In the genomic region with DNA sequence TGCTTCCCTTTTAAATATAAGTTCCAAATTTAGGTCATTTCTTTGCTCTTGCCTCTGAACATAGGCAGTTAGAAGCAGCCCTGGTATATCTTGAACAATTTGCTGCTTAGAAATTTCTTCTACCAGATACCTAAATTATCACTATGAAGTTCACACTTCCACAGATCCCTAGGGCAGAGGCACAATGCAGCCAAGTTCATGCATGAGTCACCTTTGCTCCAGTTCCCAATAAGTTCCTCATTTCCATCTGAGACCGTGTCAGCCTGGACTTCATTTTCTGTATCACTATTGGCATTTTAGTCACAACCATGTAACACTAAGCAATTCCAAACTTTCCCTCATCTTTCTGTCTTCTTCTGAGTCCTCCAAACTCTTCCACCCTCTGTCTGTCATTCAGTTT, we compare ENCODE assay signal across 23 cellular contexts. TPM values are rescaled to one million over a fixed set of nuclear protein-coding genes. Genes with fewer than 3 reads are reported as not detected.
A peak's percentile ranks its signal among the peaks of the same experiment; 100 is the strongest.
DNase-seq lines count a peak whose midpoint lies in the region; ATAC-seq, FAIRE-seq and TF ChIP-seq lines count a peak whose summit lies in the region.
"Had no signal": no experiment of that assay in that cellular context is flagged by ENCODE, and none has a peak within 500 bp of the region (broad histone marks: within the 10 kb centered on the region; RNA-seq: fewer than 3 reads in every experiment).

No MANE protein-coding gene starts in this region.

- peaks cover 0 to 24% (median 0%) of the 10 kb centered on the region in 11 experiments; a peak in 6 of 22 replicates for H3K36me3 ChIP-seq in BLaER1 treated with 17β-estradiol and CSF1 and Interleukin-3, amounts not matched to agents 10 nM and 100 nM
- no peaks in the 10 kb centered on the region for H3K36me3 ChIP-seq in astrocyte (ENCODE audit: insufficient read depth, low read length)
- H3K36me3 ChIP-seq: neural progenitor cell had no signal

- H3K9me3 ChIP-seq in BLaER1 treated with 17β-estradiol and CSF1 and Interleukin-3, amounts not matched to agents 10 nM and 100 nM (replicated peaks in 1 of 11) = peaks cover 0 to 30% (median 15%) of the 10 kb centered on the region in 11 experiments; a peak in 12 of 22 replicates
- H3K9me3 ChIP-seq in astrocyte (ENCODE audit: insufficient read depth, low read depth, low read length) = no peaks in the 10 kb centered on the region
- H3K9me3 ChIP-seq: psoas muscle, testis had no signal

- no peak overlapping the region for H2AFZ ChIP-seq in astrocyte (ENCODE audit: low read depth, low read length)
- H2AFZ ChIP-seq: neural progenitor cell had no signal

- DNase-seq in KBM-7 = peak; percentile 11
- DNase-seq in astrocyte (ENCODE audit: low read depth) = peak; percentile 13
- peak; percentile 15 to 50 for DNase-seq in lung microvascular endothelial cell (ENCODE audit: low read depth in 2 of 2)
- no peak for DNase-seq in NCI-H146 (lab: John Stamatoyannopoulos, UW)
- no peak for DNase-seq in Ammon's horn (ENCODE audit: low spot score)
- no peak for DNase-seq in activated CD4-positive, alpha-beta T cell treated with anti-CD3 and anti-CD28 coated beads for 48 hours
- DNase-seq: activated CD4-positive, alpha-beta T cell treated with anti-CD3 and anti-CD28 coated beads, Interleukin-2, amount 10 ng/mL, durations not matched to agents 24 days and 14 days; activated CD8-positive, alpha-beta memory T cell treated with anti-CD3 and anti-CD28 coated beads, Interleukin-2, amount 50 U/mL, for 48 hours; activated effector memory CD4-positive, alpha-beta T cell treated with anti-CD3 and anti-CD28 coated beads, Interleukin-2, amount 50 U/mL, for 16 hours; DND-41; erythroblast; GOT3; NCI-H1694 treated with DMSO at 0.1 percent for 48 hours; NCI-H2227 treated with DMSO at 0.1 percent for 48 hours; psoas muscle; RPMI8226; stimulated activated CD4-positive, alpha-beta T cell treated with anti-CD3 and anti-CD28 coated beads, Interleukin-12 subunit alpha, Interleukin-12 subunit beta, amount 100 ng/mL, for 4 hours; testis had no signal

- H3K79me2 ChIP-seq in astrocyte (ENCODE audit: insufficient read depth, low read length) = no peaks in the 10 kb centered on the region

- H3K36me3 Mint-ChIP-seq in astrocyte (ENCODE audit: low read depth, unreplicated experiment) = no peaks in the 10 kb centered on the region
- H3K36me3 Mint-ChIP-seq: neural progenitor cell had no signal

- peaks cover 57 to 63% (median 60%) of the 10 kb centered on the region in 10 experiments for H3K4me1 ChIP-seq in BLaER1 treated with 17β-estradiol and CSF1 and Interleukin-3, amounts not matched to agents 10 nM and 100 nM
- no peaks in the 10 kb centered on the region for H3K4me1 ChIP-seq in astrocyte (ENCODE audit: insufficient read depth, low read length)
- H3K4me1 ChIP-seq: neural progenitor cell, psoas muscle, testis had no signal

- H3K27ac ChIP-seq in BLaER1 treated with 17β-estradiol and CSF1 and Interleukin-3, amounts not matched to agents 10 nM and 100 nM = peak overlapping the region in 2 of 11 experiments; percentile 0 to 5; a peak in 4 of 22 replicates
- no peak overlapping the region for H3K27ac ChIP-seq in astrocyte (ENCODE audit: low read depth, low read length)
- H3K27ac ChIP-seq: neural progenitor cell, psoas muscle, testis had no signal

- no peak for TF ChIP-seq CTCF in astrocyte (IDR thresholded peaks at IDR 0.05; ENCODE audit: insufficient read depth, low read depth, low read length)

- H4K20me1 ChIP-seq in BLaER1 treated with 17β-estradiol and CSF1 and Interleukin-3, amounts not matched to agents 10 nM and 100 nM = no peaks in the 10 kb centered on the region
- no peaks in the 10 kb centered on the region for H4K20me1 ChIP-seq in astrocyte (ENCODE audit: insufficient read depth, low read length)

- no peak overlapping the region for H3K4me3 Mint-ChIP-seq in astrocyte (ENCODE audit: unreplicated experiment)
- H3K4me3 Mint-ChIP-seq: activated CD4-positive, alpha-beta T cell treated with anti-CD3 and anti-CD28 coated beads, Interleukin-2, amount 10 ng/mL, durations not matched to agents 24 days and 14 days; neural progenitor cell had no signal

- no peak overlapping the region for H3K4me3 ChIP-seq in BLaER1 treated with 17β-estradiol and CSF1 and Interleukin-3, amounts not matched to agents 10 nM and 100 nM
- H3K4me3 ChIP-seq in astrocyte (ENCODE audit: insufficient read depth, low read depth, low read length) = no peak overlapping the region
- H3K4me3 ChIP-seq: neural progenitor cell, psoas muscle, testis had no signal

- in situ Hi-C loops in KBM-7 (cut with MboI; ENCODE audit: low pct_unique_long_range_greater_than_20kb, low sequenced_read_pairs) = no loop called here

- no peak overlapping the region for H3K9ac ChIP-seq in BLaER1 treated with 17β-estradiol and CSF1 and Interleukin-3, amounts not matched to agents 10 nM and 100 nM
- no peak overlapping the region for H3K9ac ChIP-seq in astrocyte (ENCODE audit: low read length)
- H3K9ac ChIP-seq: neural progenitor cell had no signal

- ATAC-seq in HG03097 (IDR thresholded peaks at IDR 0.05; ENCODE audit: low FRiP score, unreplicated experiment) = no peak
- ATAC-seq: left lobe of liver, psoas muscle had no signal

- H3K9me3 Mint-ChIP-seq in astrocyte (ENCODE audit: unreplicated experiment) = no peaks in the 10 kb centered on the region
- H3K9me3 Mint-ChIP-seq: neural progenitor cell had no signal

- H3K27ac Mint-ChIP-seq in astrocyte (ENCODE audit: unreplicated experiment) = no peak overlapping the region
- H3K27ac Mint-ChIP-seq: activated CD4-positive, alpha-beta T cell treated with anti-CD3 and anti-CD28 coated beads, Interleukin-2, amount 10 ng/mL, durations not matched to agents 24 days and 14 days; neural progenitor cell had no signal

- H3K27me3 Mint-ChIP-seq in astrocyte (ENCODE audit: low read depth, unreplicated experiment) = no peaks in the 10 kb centered on the region
- H3K27me3 Mint-ChIP-seq: activated CD4-positive, alpha-beta T cell treated with anti-CD3 and anti-CD28 coated beads, Interleukin-2, amount 10 ng/mL, durations not matched to agents 24 days and 14 days had no signal

- peak overlapping the region; percentile 50 to 76 (median 66); a peak in 20 of 22 replicates for H3K4me2 ChIP-seq in BLaER1 treated with 17β-estradiol and CSF1 and Interleukin-3, amounts not matched to agents 10 nM and 100 nM
- no peak overlapping the region for H3K4me2 ChIP-seq in astrocyte (ENCODE audit: low read length)
- H3K4me2 ChIP-seq: neural progenitor cell had no signal

- peaks cover 4% of the 10 kb centered on the region for H3K4me1 Mint-ChIP-seq in astrocyte (ENCODE audit: low read depth, unreplicated experiment)
- H3K4me1 Mint-ChIP-seq: activated CD4-positive, alpha-beta T cell treated with anti-CD3 and anti-CD28 coated beads, Interleukin-2, amount 10 ng/mL, durations not matched to agents 24 days and 14 days; neural progenitor cell had no signal

- FAIRE-seq in astrocyte (lab: Jason Lieb, UNC) = no peak

- no peaks in the 10 kb centered on the region for H3K27me3 ChIP-seq in BLaER1 treated with 17β-estradiol and CSF1 and Interleukin-3, amounts not matched to agents 10 nM and 100 nM
- H3K27me3 ChIP-seq in astrocyte (ENCODE audit: insufficient read depth, low read length) = no peaks in the 10 kb centered on the region
- H3K27me3 ChIP-seq: neural progenitor cell, testis had no signal

RNA-seq across cellular contexts. Expression of a gene that starts 44.9 kb away (rescaled TPM):
- 0.73 and 1.5 TPM in 2 replicates for total RNA-seq in astrocyte
- total RNA-seq in lung microvascular endothelial cell = under 0.01 TPM in 1 of 2 replicates, not detected in the other
- total RNA-seq: activated CD4-positive, alpha-beta T cell treated with anti-CD3 and anti-CD28 coated beads, Interleukin-2, amount 10 ng/mL, durations not matched to agents 24 days and 14 days; dermis microvascular lymphatic vessel endothelial cell; psoas muscle had no signal

RNA-seq across cellular contexts. Expression of a gene that starts 49.4 kb away (rescaled TPM):
- total RNA-seq in astrocyte = 5.9 and 10.2 TPM in 2 replicates
- 0.79 and 3.5 TPM in 2 replicates for total RNA-seq in lung microvascular endothelial cell
- total RNA-seq: activated CD4-positive, alpha-beta T cell treated with anti-CD3 and anti-CD28 coated beads, Interleukin-2, amount 10 ng/mL, durations not matched to agents 24 days and 14 days had no signal

Comparison
In these comparisons a context has a peak if more than half of its experiments do, and no peak if none do; other contexts are left out.
1. DNase-seq: peak in KBM-7 (single experiment), astrocyte (single experiment) and lung microvascular endothelial cell (2 of 2); none in NCI-H146 (single experiment), Ammon's horn (single experiment) and activated CD4-positive, alpha-beta T cell treated with anti-CD3 and anti-CD28 coated beads for 48 hours (single experiment).